31 cellular contexts compared by ENCODE assay signal in the genomic region with DNA sequence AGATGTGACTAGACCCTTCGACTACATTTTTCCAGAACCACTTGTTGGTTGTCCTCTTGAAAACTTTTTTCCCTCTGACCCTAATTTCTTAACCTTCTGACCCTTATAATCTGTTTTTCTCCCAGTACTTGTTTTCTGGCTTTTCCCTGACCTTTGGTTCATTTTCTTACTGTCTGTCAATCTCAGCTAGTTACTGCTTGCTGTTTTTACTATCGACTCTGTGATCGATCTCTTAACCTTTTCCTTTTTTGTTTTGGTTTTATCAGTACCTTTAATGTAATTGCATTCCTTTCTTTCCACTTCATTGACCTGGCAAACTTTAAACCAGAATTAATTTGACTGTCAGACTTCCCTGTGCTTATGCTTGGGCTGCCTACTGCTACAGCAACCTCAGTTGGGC.
"Had no signal": no experiment of that assay in that cellular context is flagged by ENCODE, and none has a peak within 500 bp of the region (broad histone marks: within the 10 kb centered on the region; RNA-seq: fewer than 3 reads in every experiment).

No MANE protein-coding gene starts in this region.

- H3K9me3 ChIP-seq: esophagus squamous epithelium, heart right ventricle, left lung, mucosa of descending colon, ovary, right lobe of liver, stomach, thyroid gland had no signal

- H3K27me3 ChIP-seq: esophagus squamous epithelium, heart right ventricle, left lung, ovary, right lobe of liver, stomach, thyroid gland had no signal

- H3K36me3 ChIP-seq: esophagus squamous epithelium, heart right ventricle, left lung, ovary, right lobe of liver, stomach, thyroid gland had no signal

- ATAC-seq: effector memory CD8-positive, alpha-beta T cell; left lung; mucosa of descending colon; natural killer cell treated with Interleukin-12 subunit alpha and Interleukin-12 subunit beta and Interleukin-15 and Interleukin-18, amount 100 ng/mL, for 72 hours; stimulated activated effector memory CD8-positive, alpha-beta T cell treated with anti-CD3 and anti-CD28 coated beads, Interleukin-12 subunit alpha, Interleukin-12 subunit beta, amount 100 ng/mL, for 72 hours had no signal

- FAIRE-seq: endometrium, small intestine had no signal

- H3K36me3 Mint-ChIP-seq: mesothelial cell of epicardium; natural killer cell treated with Interleukin-12 subunit alpha and Interleukin-12 subunit beta and Interleukin-15 and Interleukin-18, amount 100 ng/mL, for 72 hours; stimulated activated effector memory CD8-positive, alpha-beta T cell treated with anti-CD3 and anti-CD28 coated beads, Interleukin-12 subunit alpha, Interleukin-12 subunit beta, amount 100 ng/mL, for 72 hours; type B pancreatic cell had no signal

- H3K4me3 Mint-ChIP-seq: effector memory CD8-positive, alpha-beta T cell; mesothelial cell of epicardium; natural killer cell treated with Interleukin-12 subunit alpha and Interleukin-12 subunit beta and Interleukin-15 and Interleukin-18, amount 100 ng/mL, for 72 hours; stimulated activated effector memory CD8-positive, alpha-beta T cell treated with anti-CD3 and anti-CD28 coated beads, Interleukin-12 subunit alpha, Interleukin-12 subunit beta, amount 100 ng/mL, for 72 hours; type B pancreatic cell had no signal

- H3K4me3 ChIP-seq: esophagus squamous epithelium, heart right ventricle, left lung, mucosa of descending colon, ovary, right lobe of liver, stomach, thyroid gland had no signal

- H3K4me1 ChIP-seq: left lung, right lobe of liver, thyroid gland had no signal

- DNase-seq: cerebellar nuclear complex; cortex of kidney; effector memory CD8-positive, alpha-beta T cell; erythroblast; esophagus squamous epithelium; foreskin melanocyte; glutamatergic neuron; heart right ventricle; hippocampal formation; islet precursor cell; kidney glomerular epithelial cell; left lung; mesenchymal stem cell; mucosa of descending colon; naive B cell; occipital lobe; ovary; posterior cingulate gyrus; right lobe of liver; small intestine; stimulated activated CD4-positive, alpha-beta T cell treated with anti-CD3 and anti-CD28 coated beads, Interleukin-12 subunit alpha, Interleukin-12 subunit beta, amount 100 ng/mL, for 4 hours; stimulated activated CD4-positive, alpha-beta T cell treated with anti-CD3 and anti-CD28 coated beads, Interleukin-2, amount 100 ng/mL, for 24 hours; stimulated activated CD4-positive, alpha-beta T cell treated with anti-CD3 and anti-CD28 coated beads, Interleukin-4, amount 100 ng/mL, for 24 hours; stimulated activated naive CD4-positive, alpha-beta T cell treated with Interleukin-2 at 50 U/mL for 16 hours; stomach; thyroid gland had no signal

- H3K27ac Mint-ChIP-seq: mesothelial cell of epicardium; naive B cell; natural killer cell treated with Interleukin-12 subunit alpha and Interleukin-12 subunit beta and Interleukin-15 and Interleukin-18, amount 100 ng/mL, for 72 hours; stimulated activated effector memory CD8-positive, alpha-beta T cell treated with anti-CD3 and anti-CD28 coated beads, Interleukin-12 subunit alpha, Interleukin-12 subunit beta, amount 100 ng/mL, for 72 hours; type B pancreatic cell had no signal

- H3K27me3 Mint-ChIP-seq: effector memory CD8-positive, alpha-beta T cell; naive B cell; natural killer cell treated with Interleukin-12 subunit alpha and Interleukin-12 subunit beta and Interleukin-15 and Interleukin-18, amount 100 ng/mL, for 72 hours; type B pancreatic cell had no signal

- H3K9me3 Mint-ChIP-seq: effector memory CD8-positive, alpha-beta T cell; mesothelial cell of epicardium; natural killer cell treated with Interleukin-12 subunit alpha and Interleukin-12 subunit beta and Interleukin-15 and Interleukin-18, amount 100 ng/mL, for 72 hours; stimulated activated effector memory CD8-positive, alpha-beta T cell treated with anti-CD3 and anti-CD28 coated beads, Interleukin-12 subunit alpha, Interleukin-12 subunit beta, amount 100 ng/mL, for 72 hours; type B pancreatic cell had no signal

- H3K27ac ChIP-seq: esophagus squamous epithelium, heart right ventricle, left lung, ovary, right lobe of liver, stomach, thyroid gland had no signal
